1 cellular context compared by ENCODE assay signal in the genomic region with DNA sequence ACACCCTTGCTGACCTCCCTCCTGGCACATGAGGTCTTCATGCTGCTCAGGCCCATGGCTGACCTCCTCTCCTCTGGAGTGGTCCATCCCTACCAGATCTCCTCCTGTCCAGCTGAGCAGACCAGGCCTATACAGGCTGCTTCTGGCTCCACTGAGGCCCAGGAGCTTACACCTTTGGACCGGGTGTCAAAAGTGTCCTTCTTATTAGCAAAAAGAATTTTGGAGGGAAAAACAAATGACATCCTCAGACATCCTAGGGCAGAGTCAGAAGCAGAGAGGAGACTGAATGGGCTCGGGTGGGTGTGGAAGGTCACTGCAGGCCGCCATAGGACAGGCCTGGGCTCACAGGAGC.
A peak's percentile ranks its signal among the peaks of the same experiment; 100 is the strongest.
TF ChIP-seq lines count a peak whose summit lies in the region.

No MANE protein-coding gene starts in this region.

TF ChIP-seq in H1, 55 proteins besides CTCF, POLR2A, EP300 and RAD21:
- TF ChIP-seq JUN (IDR thresholded peaks at IDR 0.05; ENCODE audit: low read depth, low read length) (no peak), CBX5 (IDR thresholded peaks at IDR 0.05; ENCODE audit: low read depth, low read length) (no peak), BACH1 (IDR thresholded peaks at IDR 0.05; ENCODE audit: low read length) (no peak), SUZ12 (IDR thresholded peaks at IDR 0.05; ENCODE audit: low read length) (no peak)
- TF ChIP-seq, protein P1, sequence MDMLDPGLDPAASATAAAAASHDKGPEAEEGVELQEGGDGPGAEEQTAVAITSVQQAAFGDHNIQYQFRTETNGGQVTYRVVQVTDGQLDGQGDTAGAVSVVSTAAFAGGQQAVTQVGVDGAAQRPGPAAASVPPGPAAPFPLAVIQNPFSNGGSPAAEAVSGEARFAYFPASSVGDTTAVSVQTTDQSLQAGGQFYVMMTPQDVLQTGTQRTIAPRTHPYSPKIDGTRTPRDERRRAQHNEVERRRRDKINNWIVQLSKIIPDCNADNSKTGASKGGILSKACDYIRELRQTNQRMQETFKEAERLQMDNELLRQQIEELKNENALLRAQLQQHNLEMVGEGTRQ (IDR thresholded peaks at IDR 0.05; ENCODE audit: low read length), result no peak
- TF ChIP-seq, protein P2, sequence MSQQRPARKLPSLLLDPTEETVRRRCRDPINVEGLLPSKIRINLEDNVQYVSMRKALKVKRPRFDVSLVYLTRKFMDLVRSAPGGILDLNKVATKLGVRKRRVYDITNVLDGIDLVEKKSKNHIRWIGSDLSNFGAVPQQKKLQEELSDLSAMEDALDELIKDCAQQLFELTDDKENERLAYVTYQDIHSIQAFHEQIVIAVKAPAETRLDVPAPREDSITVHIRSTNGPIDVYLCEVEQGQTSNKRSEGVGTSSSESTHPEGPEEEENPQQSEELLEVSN (IDR thresholded peaks at IDR 0.05), result peak; percentile 80
